In genomic region chr16:10366619-10367018, GRCh38 we compare ENCODE assay signal across 1 cellular context. TPM values are rescaled to one million over a fixed set of nuclear protein-coding genes. Genes with fewer than 3 reads are reported as not detected.
"Had no signal": no experiment of that assay in that cellular context is flagged by ENCODE, and none has a peak within 500 bp of the region (broad histone marks: within the 10 kb centered on the region; RNA-seq: fewer than 3 reads in every experiment).

No MANE protein-coding gene starts in this region.

RNA-seq across cellular contexts. Expression of gene ATF7IP2, which starts 19.2 kb away (rescaled TPM):
- total RNA-seq: H4 had no signal
